Comparison of ENCODE assay signal across 26 cellular contexts in genomic region chr10:85622425-85622824, GRCh38.
"Had no signal": no experiment of that assay in that cellular context is flagged by ENCODE, and none has a peak within 500 bp of the region (broad histone marks: within the 10 kb centered on the region; RNA-seq: fewer than 3 reads in every experiment).

No MANE protein-coding gene starts in this region.

- H3K27me3 ChIP-seq: brain microvascular endothelial cell had no signal

- H3K27ac Mint-ChIP-seq: activated B cell treated with CpG ODN at 0.5 μM for 24 hours; activated CD8-positive, alpha-beta T cell treated with anti-CD3 and anti-CD28 coated beads for 36 hours; activated naive CD8-positive, alpha-beta T cell; activated T-helper 17 cell treated with anti-CD3 and anti-CD28 coated beads, Interleukin-2, amount 50 U/mL, for 72 hours; T-helper 17 cell; T-helper 2 cell treated with Interferon-gamma antibody and Interleukin-4, amounts not matched to agents 5 μg/mL and 100 μg/mL, for 36 hours had no signal

- DNase-seq: activated B cell treated with CpG ODN at 0.5 μM for 24 hours; activated CD4-positive, alpha-beta T cell treated with anti-CD3 and anti-CD28 coated beads for 48 hours; activated CD4-positive, alpha-beta T cell treated with anti-CD3 and anti-CD28 coated beads, Interleukin-2, amount 50 U/mL, for 1 hour; activated CD4-positive, alpha-beta T cell treated with anti-CD3 and anti-CD28 coated beads, Interleukin-2, amount 50 U/mL, for 48 hours; activated CD8-positive, alpha-beta memory T cell treated with anti-CD3 and anti-CD28 coated beads for 24 hours; activated CD8-positive, alpha-beta T cell treated with anti-CD3 and anti-CD28 coated beads for 36 hours; activated effector memory CD4-positive, alpha-beta T cell treated with Interleukin-2 at 50 U/mL for 16 hours; activated gamma-delta T cell treated with Interleukin-2 at 50 U/mL for 16 hours; activated naive CD4-positive, alpha-beta T cell treated with anti-CD3 and anti-CD28 coated beads, Interleukin-2, amount 50 U/mL, for 16 hours; activated naive CD4-positive, alpha-beta T cell treated with Interleukin-2 at 50 U/mL for 16 hours; activated T-cell treated with anti-CD3 and anti-CD28 coated beads, Interleukin-2, amount 50 U/mL, for 4 hours; amniotic stem cell; anterior cingulate cortex; brain microvascular endothelial cell; caudate nucleus; effector CD8-positive, alpha-beta T cell; foreskin fibroblast; T-helper 1 cell; T-helper 17 cell; T1000; WERI-Rb-1 had no signal

- H3K4me1 Mint-ChIP-seq: activated B cell treated with CpG ODN at 0.5 μM for 24 hours; activated T-helper 17 cell treated with anti-CD3 and anti-CD28 coated beads, Interleukin-2, amount 50 U/mL, for 72 hours had no signal

- H3K9me3 Mint-ChIP-seq: activated B cell treated with CpG ODN at 0.5 μM for 24 hours; activated CD8-positive, alpha-beta T cell treated with anti-CD3 and anti-CD28 coated beads for 36 hours; activated T-cell treated with anti-CD3 and anti-CD28 coated beads, Interleukin-2, amount 50 U/mL, for 4 hours; activated T-helper 17 cell treated with anti-CD3 and anti-CD28 coated beads, Interleukin-2, amount 50 U/mL, for 72 hours; T-helper 2 cell treated with Interferon-gamma antibody and Interleukin-4, amounts not matched to agents 5 μg/mL and 100 μg/mL, for 36 hours had no signal

- H3K27ac ChIP-seq: brain microvascular endothelial cell, WERI-Rb-1 had no signal

- H3K36me3 Mint-ChIP-seq: activated naive CD8-positive, alpha-beta T cell had no signal

- H3K27me3 Mint-ChIP-seq: activated B cell treated with CpG ODN at 0.5 μM for 24 hours; activated naive CD8-positive, alpha-beta T cell had no signal

- H3K4me3 Mint-ChIP-seq: activated B cell treated with CpG ODN at 0.5 μM for 24 hours; activated CD8-positive, alpha-beta T cell treated with anti-CD3 and anti-CD28 coated beads for 36 hours; activated naive CD8-positive, alpha-beta T cell; activated T-cell treated with anti-CD3 and anti-CD28 coated beads, Interleukin-2, amount 50 U/mL, for 4 hours; activated T-helper 17 cell treated with anti-CD3 and anti-CD28 coated beads, Interleukin-2, amount 50 U/mL, for 72 hours; T-helper 17 cell; T-helper 2 cell treated with Interferon-gamma antibody and Interleukin-4, amounts not matched to agents 5 μg/mL and 100 μg/mL, for 36 hours had no signal

- H3K36me3 ChIP-seq: brain microvascular endothelial cell, WERI-Rb-1 had no signal

- ATAC-seq: activated CD4-positive, CD25-positive, alpha-beta regulatory T cell treated with anti-CD3 and anti-CD28 coated beads, Interleukin-2, amount 50 U/mL, for 24 hours; activated CD8-positive, alpha-beta T cell treated with anti-CD3 and anti-CD28 coated beads for 36 hours; activated T-cell treated with anti-CD3 and anti-CD28 coated beads, Interleukin-2, amount 50 U/mL, for 4 hours; activated T-helper 17 cell treated with anti-CD3 and anti-CD28 coated beads, Interleukin-2, amount 50 U/mL, for 72 hours; esophagus mucosa; T-helper 17 cell had no signal
